In genomic region chr9:70418822-70419545, GRCh38 we compare ENCODE assay signal across 8 cellular contexts. TPM values are rescaled to one million over a fixed set of nuclear protein-coding genes. Genes with fewer than 3 reads are reported as not detected.
DNase-seq lines count a peak whose midpoint lies in the region; ATAC-seq, FAIRE-seq and TF ChIP-seq lines count a peak whose summit lies in the region.

No MANE protein-coding gene starts in this region.

- no TSS peak for BruUV-seq in HepG2 (replicated peaks; lab: Mats Ljungman, UMichigan)

- no peak overlapping the region for H2AFZ ChIP-seq in HepG2 (ENCODE audit: low read length)

- H3K4me1 ChIP-seq in HepG2 (ENCODE audit: insufficient read depth, low read length): peaks cover 47% of the 10 kb centered on the region

- H3K27ac ChIP-seq in HepG2 (ENCODE audit: extremely low read length, insufficient read depth, low read length): peak overlapping the region; percentile 100

- no peaks in the 10 kb centered on the region for H3K27me3 Mint-ChIP-seq in activated CD4-positive, alpha-beta T cell treated with anti-CD3 and anti-CD28 coated beads, Interleukin-2, amount 10 ng/mL, durations not matched to agents 7 days and 5 days

- in situ Hi-C loops in HepG2 (cut with HindIII; ENCODE audit: extremely low pct_ligation_motif_present, low pct_unique_long_range_greater_than_20kb): loop anchor here (5.0 to 10.0 kb wide), 2 partner anchors 63 to 154 kb away; no protein-coding TSS in a partner anchor

- peak; percentile 27 to 63; a peak in 2 of 4 replicates for TF ChIP-seq EP300 in HepG2 (IDR thresholded peaks at IDR 0.05; ENCODE audit: low read depth in 2 of 2, low read length in 2 of 2)
- no peak for TF ChIP-seq EP300 in HepG2 (CRISPR knock-in tag; IDR thresholded peaks at IDR 0.05; ENCODE audit: borderline replicate concordance)

- CTCF ChIA-PET in BJ (lab: Yijun Ruan, JAX): interaction anchor here (0.6 to 4.1 kb wide), 10 partner anchors 11 to 182 kb away, joined by 3 to 31 read pairs (median 4); no protein-coding TSS in a partner anchor
- CTCF ChIA-PET in activated CD4-positive, alpha-beta T cell treated with anti-CD3 and anti-CD28 coated beads, Interleukin-2, amount 10 ng/mL, durations not matched to agents 7 days and 5 days (lab: Charles Lee): interaction anchor here (1.0 to 2.6 kb wide), 3 partner anchors 19 to 148 kb away, joined by 3 to 5 read pairs (median 5); no protein-coding TSS in a partner anchor
- CTCF ChIA-PET in HepG2 (lab: Yijun Ruan, JAX; ENCODE audit: low intra/inter-chr PET ratio, low total read pairs): no interaction called here

- H3K9me3 ChIP-seq in HepG2 (ENCODE audit: low read length): no peaks in the 10 kb centered on the region

- peak in 1 of 2 experiments; percentile 60; a peak in 1 of 4 replicates for TF ChIP-seq POLR2A in HepG2 (IDR thresholded peaks at IDR 0.05; ENCODE audit: insufficient read depth in 1 of 2, low read depth in 2 of 2, low read length in 2 of 2)

- no peaks in the 10 kb centered on the region for H3K9me3 Mint-ChIP-seq in activated CD4-positive, alpha-beta T cell treated with anti-CD3 and anti-CD28 coated beads, Interleukin-2, amount 10 ng/mL, durations not matched to agents 7 days and 5 days

- H3K27ac Mint-ChIP-seq in activated CD4-positive, alpha-beta T cell treated with anti-CD3 and anti-CD28 coated beads, Interleukin-2, amount 10 ng/mL, durations not matched to agents 7 days and 5 days: peak overlapping the region; percentile 98

- no peaks in the 10 kb centered on the region for H3K27me3 ChIP-seq in BJ (ENCODE audit: control insufficient read depth, insufficient read depth, low read length)
- H3K27me3 ChIP-seq in HepG2 (ENCODE audit: control insufficient read depth in 1 of 2, insufficient read depth in 2 of 2, low read length in 2 of 2): peaks cover 0 to 4% of the 10 kb centered on the region in 2 experiments; a peak in 2 of 5 replicates

- no peak for TF ChIP-seq RAD21 in HepG2 (CRISPR knock-in tag; IDR thresholded peaks at IDR 0.05)

- H3K36me3 ChIP-seq in BJ (ENCODE audit: control insufficient read depth, insufficient read depth, low read length) (no peaks in the 10 kb centered on the region), HepG2 (replicated peaks in 1 of 2; ENCODE audit: control insufficient read depth in 1 of 2, insufficient read depth in 2 of 2, low read length in 2 of 2) (no peaks in the 10 kb centered on the region)

- ATAC-seq in GM19328 (IDR thresholded peaks at IDR 0.05; ENCODE audit: unreplicated experiment) (peak; percentile 45), HG03460 (IDR thresholded peaks at IDR 0.05; ENCODE audit: unreplicated experiment) (peak; percentile 48), HepG2 (peak; percentile 68)

- H3K4me1 Mint-ChIP-seq in activated CD4-positive, alpha-beta T cell treated with anti-CD3 and anti-CD28 coated beads, Interleukin-2, amount 10 ng/mL, durations not matched to agents 7 days and 5 days: peaks cover 58% of the 10 kb centered on the region

- H3K4me3 Mint-ChIP-seq in activated CD4-positive, alpha-beta T cell treated with anti-CD3 and anti-CD28 coated beads, Interleukin-2, amount 10 ng/mL, durations not matched to agents 7 days and 5 days: peak overlapping the region; percentile 86

- intact Hi-C loops in HepG2 (cut with micrococcal nuclease; ENCODE audit: unreplicated experiment): no loop called here

- peak; percentile 93 for DNase-seq in BJ (ENCODE audit: low read depth)
- peak; percentile 84 for DNase-seq in NCI-H526 treated with DMSO at 0.1 percent for 48 hours (lab: John Stamatoyannopoulos, UW)
- peak; percentile 84 for DNase-seq in activated CD4-positive, alpha-beta T cell treated with anti-CD3 and anti-CD28 coated beads, Interleukin-2, amount 10 ng/mL, durations not matched to agents 7 days and 5 days
- peak; percentile 96 for DNase-seq in dedifferentiated amniotic fluid mesenchymal stem cell (ENCODE audit: extremely low spot score)
- DNase-seq in HepG2 (ENCODE audit: low spot score): peak; percentile 79
- DNase-seq in stimulated activated CD4-positive, alpha-beta T cell treated with anti-CD3 and anti-CD28 coated beads, Interleukin-2, amount 100 ng/mL, for 48 hours: peak; percentile 68 to 75

- no peaks in the 10 kb centered on the region for H3K79me2 ChIP-seq in HepG2 (ENCODE audit: insufficient read depth, low read length)

- H3K4me3 ChIP-seq in BJ (ENCODE audit: low read depth, low read length) (peak overlapping the region; percentile 50), HepG2 (replicated peaks in 1 of 3; ENCODE audit: insufficient read depth in 1 of 3, low read depth in 2 of 3, low read length in 3 of 3) (peak overlapping the region; percentile 61 to 84 (median 67))

- no peaks in the 10 kb centered on the region for H4K20me1 ChIP-seq in HepG2 (ENCODE audit: insufficient read depth, low read length)

- POLR2A ChIA-PET in BJ (lab: Charles Lee) (interaction anchor here (0.6 to 1.1 kb wide), 11 partner anchors 51 to 1329 kb away, joined by 3 to 18 read pairs (median 4); no protein-coding TSS in a partner anchor), HepG2 (lab: Yijun Ruan, JAX) (interaction anchor here (0.7 to 4.9 kb wide), 22 partner anchors 8 to 1723 kb away, joined by 3 to 81 read pairs (median 4); no protein-coding TSS in a partner anchor)
- POLR2A ChIA-PET in activated CD4-positive, alpha-beta T cell treated with anti-CD3 and anti-CD28 coated beads, Interleukin-2, amount 10 ng/mL, durations not matched to agents 7 days and 5 days (lab: Charles Lee): interaction anchor here (0.6 to 0.8 kb wide), 2 partner anchors 101 to 1227 kb away, joined by 5 to 6 read pairs; no protein-coding TSS in a partner anchor

- peak overlapping the region; percentile 96 for H3K9ac ChIP-seq in HepG2 (ENCODE audit: insufficient read depth, low read depth, low read length)

- WGBS in HepG2 (ENCODE audit: low lambda C conversion rate): 0% methylated on average over 6 of the region's 65 CpGs

- H3K36me3 Mint-ChIP-seq in activated CD4-positive, alpha-beta T cell treated with anti-CD3 and anti-CD28 coated beads, Interleukin-2, amount 10 ng/mL, durations not matched to agents 7 days and 5 days (ENCODE audit: low read depth): no peaks in the 10 kb centered on the region

- H3K4me2 ChIP-seq in HepG2 (ENCODE audit: low read depth, low read length): peak overlapping the region; percentile 90

- TF ChIP-seq CTCF in BJ (IDR thresholded peaks at IDR 0.05; ENCODE audit: insufficient read depth, low read depth, low read length) (no peak), HepG2 (CRISPR knock-in tag; IDR thresholded peaks at IDR 0.05) (no peak)

- peak; percentile 8 for FAIRE-seq in HepG2 (lab: Jason Lieb, UNC)

TF ChIP-seq in HepG2, 621 proteins besides CTCF, POLR2A, EP300 and RAD21 (continues in another document):
- TF ChIP-seq ZNF547 (CRISPR knock-in tag; IDR thresholded peaks at IDR 0.05) (no peak; the same call in 1 of the 2 replicates), MIXL1 (CRISPR knock-in tag; IDR thresholded peaks at IDR 0.05) (no peak), PHF8 (CRISPR knock-in tag; IDR thresholded peaks at IDR 0.05) (no peak), CREM (IDR thresholded peaks at IDR 0.05) (no peak), CREM (CRISPR knock-in tag; IDR thresholded peaks at IDR 0.05) (no peak), ZNF124 (CRISPR knock-in tag; IDR thresholded peaks at IDR 0.05) (no peak; the same call in 1 of the 2 replicates)

RNA-seq across cellular contexts. Expression of gene KLF9, which starts 4.5 kb away (rescaled TPM):
- polyA plus RNA-seq in BJ (2011; rRNA removed) (29.2 and 32.7 TPM in 2 replicates), HepG2 (2011; rRNA removed) (7.1 and 7.2 TPM in 2 replicates)
- 29.0 TPM in 2 replicates for polyA minus RNA-seq in BJ (2011; rRNA and poly(A)+ RNA removed)
- total RNA-seq in activated CD4-positive, alpha-beta T cell treated with anti-CD3 and anti-CD28 coated beads, Interleukin-2, amount 10 ng/mL, durations not matched to agents 7 days and 5 days: 10 to 100 TPM; 11.3 to 12.8 TPM
- total RNA-seq in HepG2 (2016; rRNA removed; fragmentation: Illumina TruSeq; extraction: Trizol): 5.7 and 7.2 TPM in 2 replicates
- 0.79 and 0.81 TPM in 2 replicates for total RNA-seq in HepG2 (2016; cell fraction: cytosol; rRNA removed; fragmentation: Illumina TruSeq; extraction: Trizol; ENCODE audit: low read depth)
- total RNA-seq in HepG2 (2016; cell fraction: insoluble cytoplasmic fraction; rRNA removed; fragmentation: Illumina TruSeq; extraction: Trizol): 5.6 and 6.3 TPM in 2 replicates
- 3.6 and 4.2 TPM in 2 replicates for total RNA-seq in HepG2 (2016; cell fraction: membrane; rRNA removed; fragmentation: Illumina TruSeq; extraction: Trizol)
- 6.0 and 6.2 TPM in 2 replicates for total RNA-seq in HepG2 (2016; cell fraction: nucleus; rRNA removed; fragmentation: Illumina TruSeq; extraction: Trizol)
- polyA plus RNA-seq in HepG2 (2011; cell fraction: cytosol; rRNA removed): 5.3 and 5.8 TPM in 2 replicates
- 3.3 and 4.2 TPM in 2 replicates for polyA plus RNA-seq in HepG2 (2011; cell fraction: nucleus; rRNA removed)
- 8.3 and 8.5 TPM in 2 replicates for polyA plus RNA-seq in HepG2 (2012)
- polyA plus RNA-seq in HepG2 (2016; cell fraction: cytosol; fragmentation: Illumina TruSeq; extraction: Trizol; ENCODE audit: low read depth): 0.36 and 0.37 TPM in 2 replicates
- polyA plus RNA-seq in HepG2 (2016; cell fraction: insoluble cytoplasmic fraction; fragmentation: Illumina TruSeq; extraction: Trizol; ENCODE audit: low read depth): 7.0 TPM in 2 replicates
- 1.6 and 2.0 TPM in 2 replicates for polyA plus RNA-seq in HepG2 (2016; cell fraction: membrane; fragmentation: Illumina TruSeq; extraction: Trizol; ENCODE audit: low read depth)
- polyA plus RNA-seq in HepG2 (2016; cell fraction: nucleus; fragmentation: Illumina TruSeq; extraction: Trizol; ENCODE audit: insufficient read depth, low read depth): 6.3 and 7.1 TPM in 2 replicates
- 2.5 and 9.7 TPM in 2 replicates for polyA minus RNA-seq in HepG2 (2011; rRNA and poly(A)+ RNA removed; ENCODE audit: low replicate concordance)
- polyA minus RNA-seq in HepG2 (2011; cell fraction: cytosol; rRNA and poly(A)+ RNA removed): 7.8 and 8.0 TPM in 2 replicates
- polyA minus RNA-seq in HepG2 (2011; cell fraction: nucleus; rRNA and poly(A)+ RNA removed): 6.2 and 7.5 TPM in 2 replicates

Comparison
In these comparisons a context has a peak if more than half of its experiments do, and no peak if none do; other contexts are left out.
1. Peak in every context shown above with its lines: DNase-seq, ATAC-seq, H3K4me3 ChIP-seq and H3K27ac ChIP-seq.